In genomic region chr9:37969130-37969529, GRCh38 we compare ENCODE assay signal across 12 cellular contexts.
DNase-seq lines count a peak whose midpoint lies in the region; ATAC-seq and TF ChIP-seq lines count a peak whose summit lies in the region.
"Had no signal": no experiment of that assay in that cellular context is flagged by ENCODE, and none has a peak within 500 bp of the region (broad histone marks: within the 10 kb centered on the region; RNA-seq: fewer than 3 reads in every experiment).

No MANE protein-coding gene starts in this region.

- H3K4me1 ChIP-seq in neuronal stem cell (ENCODE audit: control insufficient read depth in 2 of 2, insufficient read depth in 1 of 2, low read depth in 1 of 2, low read length in 2 of 2), result peaks cover 0 to 2% of the 10 kb centered on the region in 2 donors

- H3K4me3 Mint-ChIP-seq in T-helper 17 cell, result no peak overlapping the region
- H3K4me3 Mint-ChIP-seq in T-helper 2 cell treated with Interferon-gamma antibody and Interleukin-4, amounts not matched to agents 5 μg/mL and 100 μg/mL, for 36 hours, result no peak overlapping the region
- H3K4me3 Mint-ChIP-seq: activated B cell treated with CpG ODN at 0.5 μM for 24 hours, CD14-positive monocyte had no signal

- no peak overlapping the region for H3K4ac ChIP-seq in neuronal stem cell (ENCODE audit: low read length)

- H2BK12ac ChIP-seq in neuronal stem cell (ENCODE audit: low read length), result no peak overlapping the region

- H2AFZ ChIP-seq in neuronal stem cell (ENCODE audit: low read length), result no peak overlapping the region

- no peak overlapping the region for H2BK5ac ChIP-seq in neuronal stem cell (ENCODE audit: low read length)

- no peak overlapping the region for H3K14ac ChIP-seq in neuronal stem cell (ENCODE audit: low read length)

- H3K9me3 ChIP-seq in T-helper 17 cell (ENCODE audit: control insufficient read depth, low read length, poor library complexity, severe bottlenecking) (no peaks in the 10 kb centered on the region), neuronal stem cell (replicated peaks in 1 of 2; ENCODE audit: control insufficient read depth in 2 of 2, insufficient read depth in 1 of 2, low read depth in 1 of 2, low read length in 2 of 2) (peaks cover 0 to 1% of the 10 kb centered on the region in 2 donors)
- H3K9me3 ChIP-seq: upper lobe of left lung had no signal

- H3K36me3 Mint-ChIP-seq in T-helper 17 cell (ENCODE audit: low read depth), result no peaks in the 10 kb centered on the region
- no peaks in the 10 kb centered on the region for H3K36me3 Mint-ChIP-seq in T-helper 2 cell treated with Interferon-gamma antibody and Interleukin-4, amounts not matched to agents 5 μg/mL and 100 μg/mL, for 36 hours (ENCODE audit: low read depth)

- H3K18ac ChIP-seq in neuronal stem cell (ENCODE audit: low read length), result no peak overlapping the region

- no peaks in the 10 kb centered on the region for H3K36me3 ChIP-seq in neuronal stem cell (replicated peaks in 1 of 2; ENCODE audit: control insufficient read depth in 2 of 2, insufficient read depth in 2 of 2, low read length in 2 of 2)

- H3K4me1 Mint-ChIP-seq in T-helper 17 cell, result no peaks in the 10 kb centered on the region
- peaks cover 17% of the 10 kb centered on the region for H3K4me1 Mint-ChIP-seq in T-helper 2 cell treated with Interferon-gamma antibody and Interleukin-4, amounts not matched to agents 5 μg/mL and 100 μg/mL, for 36 hours (ENCODE audit: low read depth)
- H3K4me1 Mint-ChIP-seq: activated B cell treated with CpG ODN at 0.5 μM for 24 hours had no signal

- no peaks in the 10 kb centered on the region for H3K79me1 ChIP-seq in neuronal stem cell (ENCODE audit: low read depth, low read length)

- DNase-seq in EH (ENCODE audit: low read depth) (peak; percentile 63), T-helper 17 cell (no peak), fibroblast of mammary gland (ENCODE audit: low read depth) (peak; percentile 26), neuronal stem cell (ENCODE audit: low spot score) (no peak), ecto neural progenitor cell (ENCODE audit: low spot score) (no peak), foreskin melanocyte (no peak), Kasumi-1 (lab: John Stamatoyannopoulos, UW) (no peak)
- DNase-seq in T-helper 2 cell treated with Interferon-gamma antibody and Interleukin-4, amounts not matched to agents 5 μg/mL and 100 μg/mL, for 36 hours (ENCODE audit: low spot score), result no peak
- DNase-seq: activated B cell treated with CpG ODN at 0.5 μM for 24 hours, mesendoderm had no signal

- WGBS in neuronal stem cell (ENCODE audit: extremely low coverage in 2 of 2, insufficient read length in 2 of 2, insufficient replicate concordance in 1 of 2), 2 donors, result no CpG with 5 or more reads among the region's 2 CpGs

- no peak overlapping the region for H3K23ac ChIP-seq in neuronal stem cell (ENCODE audit: low read depth, low read length, poor library complexity)

- no peak overlapping the region for H2BK15ac ChIP-seq in neuronal stem cell (ENCODE audit: low read length)

- H3K9me3 Mint-ChIP-seq in T-helper 2 cell treated with Interferon-gamma antibody and Interleukin-4, amounts not matched to agents 5 μg/mL and 100 μg/mL, for 36 hours, result no peaks in the 10 kb centered on the region
- H3K9me3 Mint-ChIP-seq: activated B cell treated with CpG ODN at 0.5 μM for 24 hours had no signal

- H4K8ac ChIP-seq in neuronal stem cell (ENCODE audit: low read depth, low read length), result no peak overlapping the region

- H3K9ac ChIP-seq in neuronal stem cell (ENCODE audit: low read depth, low read length, poor library complexity), result no peak overlapping the region

- no peak overlapping the region for H2BK120ac ChIP-seq in neuronal stem cell (ENCODE audit: low read depth, low read length)

- no peak overlapping the region for H3K27ac ChIP-seq in neuronal stem cell (replicated peaks; ENCODE audit: low read length)

- H3K4me3 ChIP-seq in fibroblast of mammary gland (ENCODE audit: control insufficient read depth, low read depth, low read length), result no peak overlapping the region
- H3K4me3 ChIP-seq in neuronal stem cell (ENCODE audit: low read length in 2 of 2), result no peak overlapping the region
- H3K4me3 ChIP-seq: upper lobe of left lung had no signal

- no peak overlapping the region for H3K4me2 ChIP-seq in neuronal stem cell (ENCODE audit: insufficient read depth, low read length, poor library complexity, severe bottlenecking)

- H2AK5ac ChIP-seq in neuronal stem cell (ENCODE audit: low read depth, low read length), result peak overlapping the region; percentile 90

- H3K27ac Mint-ChIP-seq in T-helper 17 cell, result peak overlapping the region; percentile 27
- no peak overlapping the region for H3K27ac Mint-ChIP-seq in T-helper 2 cell treated with Interferon-gamma antibody and Interleukin-4, amounts not matched to agents 5 μg/mL and 100 μg/mL, for 36 hours
- H3K27ac Mint-ChIP-seq: activated B cell treated with CpG ODN at 0.5 μM for 24 hours had no signal

- H3K27me3 Mint-ChIP-seq in T-helper 17 cell, result peaks cover 5% of the 10 kb centered on the region
- H3K27me3 Mint-ChIP-seq in T-helper 2 cell treated with Interferon-gamma antibody and Interleukin-4, amounts not matched to agents 5 μg/mL and 100 μg/mL, for 36 hours (ENCODE audit: low read depth), result no peaks in the 10 kb centered on the region
- H3K27me3 Mint-ChIP-seq: activated B cell treated with CpG ODN at 0.5 μM for 24 hours had no signal

- TF ChIP-seq CTCF in fibroblast of mammary gland (conservative IDR thresholded peaks at IDR 0.05; ENCODE audit: control insufficient read depth, insufficient read depth, low read depth, low read length), result no peak

- H3K27me3 ChIP-seq in neuronal stem cell (ENCODE audit: control insufficient read depth in 3 of 3, insufficient read depth in 3 of 3, low read depth in 1 of 3, low read length in 3 of 3), result no peaks in the 10 kb centered on the region
- H3K27me3 ChIP-seq: upper lobe of left lung had no signal

- no peak overlapping the region for H4K91ac ChIP-seq in neuronal stem cell (ENCODE audit: low read depth, low read length, poor library complexity)

- no peak for ATAC-seq in T-helper 17 cell

Comparison
In these comparisons a context has a peak if more than half of its experiments do, and no peak if none do; other contexts are left out.
1. DNase-seq: peak in EH (single experiment) and fibroblast of mammary gland (single experiment); none in T-helper 17 cell (0 of 3), neuronal stem cell (single experiment), ecto neural progenitor cell (single experiment), T-helper 2 cell treated with Interferon-gamma antibody and Interleukin-4, amounts not matched to agents 5 μg/mL and 100 μg/mL, for 36 hours (single experiment), foreskin melanocyte (single experiment) and Kasumi-1 (0 of 2).